ENCODE assay signal across 10 cellular contexts in genomic region chr4:61202638-61203495, GRCh38. TPM values are rescaled to one million over a fixed set of nuclear protein-coding genes. Genes with fewer than 3 reads are reported as not detected.
DNase-seq lines count a peak whose midpoint lies in the region; ATAC-seq and TF ChIP-seq lines count a peak whose summit lies in the region.
"Had no signal": no experiment of that assay in that cellular context is flagged by ENCODE, and none has a peak within 500 bp of the region (broad histone marks: within the 10 kb centered on the region; RNA-seq: fewer than 3 reads in every experiment).

No MANE protein-coding gene starts in this region.

- no peaks in the 10 kb centered on the region for H3K79me2 ChIP-seq in SK-N-SH (ENCODE audit: insufficient read depth)

- H2AFZ ChIP-seq in SK-N-SH (ENCODE audit: low read depth), result no peak overlapping the region

- H4K20me1 ChIP-seq in SK-N-SH (ENCODE audit: insufficient read depth), result no peaks in the 10 kb centered on the region
- H4K20me1 ChIP-seq: BLaER1 had no signal

- H3K9ac ChIP-seq in SK-N-SH, result no peak overlapping the region
- H3K9ac ChIP-seq: BLaER1 had no signal

- H3K27ac ChIP-seq in SK-N-SH (ENCODE audit: low read depth in 2 of 2, low read length in 1 of 2) (no peak overlapping the region), lung (ENCODE audit: low read depth in 1 of 2, low read length in 1 of 2) (no peak overlapping the region), thyroid gland (no peak overlapping the region)
- H3K27ac ChIP-seq: BLaER1 had no signal

- no peak; the same call in 2 of the 3 replicates for ATAC-seq in SK-N-SH treated with all-trans-retinoic acid at 6 μM for 48 hours
- no peak for ATAC-seq in lung (ENCODE audit: insufficient read depth, low FRiP score)

- H3K4me3 ChIP-seq in SK-N-SH (ENCODE audit: low read depth in 2 of 2, low read length in 1 of 2) (no peak overlapping the region; a peak in 1 of 4 replicates), lung (peak overlapping the region; percentile 51), thyroid gland (replicated peaks in 1 of 3) (peak overlapping the region in 1 of 3 donors; percentile 4)
- H3K4me3 ChIP-seq: BLaER1 had no signal

- no peak for TF ChIP-seq RAD21 in SK-N-SH (IDR thresholded peaks at IDR 0.05; ENCODE audit: low read length)

- H3K9me2 ChIP-seq in SK-N-SH, result no peaks in the 10 kb centered on the region

- POLR2A ChIA-PET in SK-N-SH (lab: Yijun Ruan, JAX), result no interaction called here

- H3K27me3 ChIP-seq in SK-N-SH (ENCODE audit: insufficient read depth) (peaks cover 40% of the 10 kb centered on the region), lung (ENCODE audit: control insufficient read depth, insufficient read depth) (peaks cover 9% of the 10 kb centered on the region), thyroid gland (no peaks in the 10 kb centered on the region)
- H3K27me3 ChIP-seq: BLaER1 had no signal

- no peaks in the 10 kb centered on the region for H3F3A ChIP-seq in SK-N-SH (replicated peaks; ENCODE audit: insufficient read depth)

- no peak for TF ChIP-seq POLR2A in thyroid gland (IDR thresholded peaks at IDR 0.05)

- H3K4me2 ChIP-seq in SK-N-SH, result no peak overlapping the region
- H3K4me2 ChIP-seq: BLaER1 had no signal

- TF ChIP-seq EP300 in SK-N-SH (IDR thresholded peaks at IDR 0.05; ENCODE audit: borderline replicate concordance in 1 of 2, low read depth in 1 of 2, low read length in 1 of 2), result no peak

- H3K36me3 ChIP-seq in SK-N-SH (replicated peaks in 1 of 2; ENCODE audit: control insufficient read depth in 1 of 2, insufficient read depth in 2 of 2, low read length in 1 of 2) (no peaks in the 10 kb centered on the region), lung (ENCODE audit: control insufficient read depth in 2 of 2, insufficient read depth in 2 of 2, low read length in 2 of 2) (no peaks in the 10 kb centered on the region), thyroid gland (no peaks in the 10 kb centered on the region)
- H3K36me3 ChIP-seq: BLaER1 had no signal

- CTCF ChIA-PET in SK-N-SH (lab: Yijun Ruan, JAX), result interaction anchor here (1.6 kb wide), 1 partner anchor 14 kb away, joined by 5 read pairs; no protein-coding TSS in a partner anchor

- 4% methylated on average over 22 of the region's 41 CpGs for WGBS in SK-N-SH (ENCODE audit: low lambda C conversion rate)
- 2 to 3% methylated on average over 41 of the region's 41 CpGs for WGBS in lung, 2 donors
- WGBS in thyroid gland, 2 donors, result 3 to 4% methylated on average over 11 to 33 of the region's 41 CpGs

- H3K4me1 ChIP-seq in SK-N-SH (ENCODE audit: control insufficient read depth in 1 of 2, insufficient read depth in 2 of 2, low read depth in 1 of 2, low read length in 1 of 2), result peaks cover 0 to 16% of the 10 kb centered on the region in 2 experiments; a peak in 2 of 4 replicates
- peaks cover 0 to 14% of the 10 kb centered on the region in 2 donors for H3K4me1 ChIP-seq in lung (ENCODE audit: control insufficient read depth in 2 of 2, insufficient read depth in 2 of 2, low read length in 2 of 2)
- peaks cover 0 to 3% of the 10 kb centered on the region in 2 donors for H3K4me1 ChIP-seq in thyroid gland
- H3K4me1 ChIP-seq: BLaER1 had no signal

- TF ChIP-seq CTCF in SK-N-SH (IDR thresholded peaks at IDR 0.05) (no peak), lung (IDR thresholded peaks at IDR 0.05; ENCODE audit: control extremely low read depth, extremely low read depth) (no peak), thyroid gland (IDR thresholded peaks at IDR 0.05) (no peak)

- H3K9me3 ChIP-seq in SK-N-SH (no peaks in the 10 kb centered on the region), lung (ENCODE audit: control insufficient read depth in 2 of 2, insufficient read depth in 1 of 2, low read length in 1 of 2) (peaks cover 0 to 2% of the 10 kb centered on the region in 2 donors), thyroid gland (no peaks in the 10 kb centered on the region)

- DNase-seq in SK-N-SH (peak; percentile 32), cerebellum (ENCODE audit: low spot score) (peak; percentile 54), lung (ENCODE audit: low spot score) (no peak), GM19238 (ENCODE audit: insufficient read length, low spot score) (no peak), thyroid gland (no peak)
- DNase-seq in stimulated activated naive CD4-positive, alpha-beta T cell (lab: John Stamatoyannopoulos, UW), result no peak
- no peak for DNase-seq in stimulated activated CD4-positive, alpha-beta T cell treated with anti-CD3 and anti-CD28 coated beads, Interleukin-15, amount 100 ng/mL, for 24 hours

- intact Hi-C loops in thyroid gland (cut with DNase I), result no loop called here

TF ChIP-seq in SK-N-SH, 30 proteins besides CTCF, POLR2A, EP300 and RAD21 (continues in another document):
- TF ChIP-seq FOXM1 (IDR thresholded peaks at IDR 0.05; ENCODE audit: low read depth), result no peak
- no peak for TF ChIP-seq MAX (IDR thresholded peaks at IDR 0.05; ENCODE audit: low read depth)
- TF ChIP-seq JUND (IDR thresholded peaks at IDR 0.05), result no peak
- TF ChIP-seq GABPA (IDR thresholded peaks at IDR 0.05; ENCODE audit: low read depth), result no peak
- no peak for TF ChIP-seq CHD2 (IDR thresholded peaks at IDR 0.05; ENCODE audit: low read length, partially characterized antibody)
- TF ChIP-seq, protein P1, sequence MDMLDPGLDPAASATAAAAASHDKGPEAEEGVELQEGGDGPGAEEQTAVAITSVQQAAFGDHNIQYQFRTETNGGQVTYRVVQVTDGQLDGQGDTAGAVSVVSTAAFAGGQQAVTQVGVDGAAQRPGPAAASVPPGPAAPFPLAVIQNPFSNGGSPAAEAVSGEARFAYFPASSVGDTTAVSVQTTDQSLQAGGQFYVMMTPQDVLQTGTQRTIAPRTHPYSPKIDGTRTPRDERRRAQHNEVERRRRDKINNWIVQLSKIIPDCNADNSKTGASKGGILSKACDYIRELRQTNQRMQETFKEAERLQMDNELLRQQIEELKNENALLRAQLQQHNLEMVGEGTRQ (IDR thresholded peaks at IDR 0.05; ENCODE audit: borderline replicate concordance, low read depth, low read length), result no peak
- TF ChIP-seq NFIC (IDR thresholded peaks at IDR 0.05; ENCODE audit: borderline replicate concordance), result no peak

TF ChIP-seq in SK-N-SH treated with all-trans-retinoic acid at 6 μM for 48 hours, 23 proteins besides CTCF, POLR2A, EP300 and RAD21:
- TF ChIP-seq ZFP3 (CRISPR knock-in tag; IDR thresholded peaks at IDR 0.05) (no peak), OSR1 (CRISPR knock-in tag; IDR thresholded peaks at IDR 0.05) (no peak), ZC3H10 (CRISPR knock-in tag; IDR thresholded peaks at IDR 0.05) (no peak)
- TF ChIP-seq, protein P2, sequence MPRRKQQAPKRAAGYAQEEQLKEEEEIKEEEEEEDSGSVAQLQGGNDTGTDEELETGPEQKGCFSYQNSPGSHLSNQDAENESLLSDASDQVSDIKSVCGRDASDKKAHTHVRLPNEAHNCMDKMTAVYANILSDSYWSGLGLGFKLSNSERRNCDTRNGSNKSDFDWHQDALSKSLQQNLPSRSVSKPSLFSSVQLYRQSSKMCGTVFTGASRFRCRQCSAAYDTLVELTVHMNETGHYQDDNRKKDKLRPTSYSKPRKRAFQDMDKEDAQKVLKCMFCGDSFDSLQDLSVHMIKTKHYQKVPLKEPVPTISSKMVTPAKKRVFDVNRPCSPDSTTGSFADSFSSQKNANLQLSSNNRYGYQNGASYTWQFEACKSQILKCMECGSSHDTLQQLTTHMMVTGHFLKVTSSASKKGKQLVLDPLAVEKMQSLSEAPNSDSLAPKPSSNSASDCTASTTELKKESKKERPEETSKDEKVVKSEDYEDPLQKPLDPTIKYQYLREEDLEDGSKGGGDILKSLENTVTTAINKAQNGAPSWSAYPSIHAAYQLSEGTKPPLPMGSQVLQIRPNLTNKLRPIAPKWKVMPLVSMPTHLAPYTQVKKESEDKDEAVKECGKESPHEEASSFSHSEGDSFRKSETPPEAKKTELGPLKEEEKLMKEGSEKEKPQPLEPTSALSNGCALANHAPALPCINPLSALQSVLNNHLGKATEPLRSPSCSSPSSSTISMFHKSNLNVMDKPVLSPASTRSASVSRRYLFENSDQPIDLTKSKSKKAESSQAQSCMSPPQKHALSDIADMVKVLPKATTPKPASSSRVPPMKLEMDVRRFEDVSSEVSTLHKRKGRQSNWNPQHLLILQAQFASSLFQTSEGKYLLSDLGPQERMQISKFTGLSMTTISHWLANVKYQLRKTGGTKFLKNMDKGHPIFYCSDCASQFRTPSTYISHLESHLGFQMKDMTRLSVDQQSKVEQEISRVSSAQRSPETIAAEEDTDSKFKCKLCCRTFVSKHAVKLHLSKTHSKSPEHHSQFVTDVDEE (CRISPR knock-in tag; IDR thresholded peaks at IDR 0.05), result no peak
TF ChIP-seq in SK-N-SH treated with all-trans-retinoic acid at 6 μM for 48 hours: peak in this region for 0.

RNA-seq across cellular contexts. Expression of gene ADGRL3, which starts 2.7 kb away (rescaled TPM):
- 0.02 and 0.03 TPM in 2 replicates for polyA plus RNA-seq in SK-N-SH (2012; rRNA removed)
- 0.03 TPM in 2 replicates for polyA plus RNA-seq in SK-N-SH (2012; cell fraction: cytosol; rRNA removed)
- 0.01 TPM in 1 of 2 replicates, not detected in the other for polyA plus RNA-seq in SK-N-SH (2012; cell fraction: nucleus; rRNA removed)
- 257 TPM for total RNA-seq in cerebellum
- total RNA-seq in lung, result 10 to 100 TPM in 1 of 2 donors, 1 to 10 TPM in 1; 5.4 to 59.9 TPM
- under 1 TPM; 0.39 to 0.47 TPM for polyA plus RNA-seq in lung
- total RNA-seq in thyroid gland, result 1 to 10 TPM in 3 of 4 donors, under 1 TPM in 1; 0.67 to 4.6 (median 1.6) TPM
- total RNA-seq: M059J had no signal

Comparison
In these comparisons a context has a peak if more than half of its experiments do, and no peak if none do; other contexts are left out.
1. DNase-seq: peak in SK-N-SH (single experiment) and cerebellum (single experiment); none in lung (single experiment), stimulated activated naive CD4-positive, alpha-beta T cell (0 of 6), GM19238 (single experiment), thyroid gland (0 of 2) and stimulated activated CD4-positive, alpha-beta T cell treated with anti-CD3 and anti-CD28 coated beads, Interleukin-15, amount 100 ng/mL, for 24 hours (single experiment).